In genomic region chr7:7565746-7566650, GRCh38 we compare ENCODE assay signal across 8 cellular contexts.
DNase-seq lines count a peak whose midpoint lies in the region; ATAC-seq and TF ChIP-seq lines count a peak whose summit lies in the region.

No MANE protein-coding gene starts in this region.

- peaks cover 28% of the 10 kb centered on the region for H3F3A ChIP-seq in SU-DHL-6 (ENCODE audit: insufficient read depth)

- peak overlapping the region; percentile 89 for H3K4me2 ChIP-seq in SU-DHL-6 (ENCODE audit: low read depth, low read length, poor library complexity, severe bottlenecking)

- H3K9me3 ChIP-seq in SU-DHL-6 (ENCODE audit: insufficient read depth, low read length) = no peaks in the 10 kb centered on the region
- no peaks in the 10 kb centered on the region for H3K9me3 ChIP-seq in iPS-15b (ENCODE audit: control insufficient read depth, insufficient read depth, low read length)
- H3K9me3 ChIP-seq in subcutaneous abdominal adipose tissue (ENCODE audit: control insufficient read depth in 5 of 5, low read length in 5 of 5) = no peaks in the 10 kb centered on the region

- H3K36me3 ChIP-seq in ACC112 (ENCODE audit: insufficient read depth, low read length) (peaks cover 6% of the 10 kb centered on the region), SU-DHL-6 (ENCODE audit: low read length) (no peaks in the 10 kb centered on the region), iPS-15b (ENCODE audit: control insufficient read depth, insufficient read depth, low read length) (peaks cover 3% of the 10 kb centered on the region), subcutaneous abdominal adipose tissue (ENCODE audit: control insufficient read depth in 5 of 5, insufficient read depth in 5 of 5, low read length in 5 of 5) (peaks cover 0 to 2% (median 0%) of the 10 kb centered on the region in 5 donors)

- peaks cover 30% of the 10 kb centered on the region for H3K4me1 ChIP-seq in ACC112 (ENCODE audit: control insufficient read depth, insufficient read depth, low read length, unreplicated experiment)
- H3K4me1 ChIP-seq in iPS-15b (ENCODE audit: control insufficient read depth, insufficient read depth, low read length) = peaks cover 8% of the 10 kb centered on the region
- peaks cover 2 to 34% (median 24%) of the 10 kb centered on the region in 5 donors for H3K4me1 ChIP-seq in subcutaneous abdominal adipose tissue (ENCODE audit: control insufficient read depth in 5 of 5, insufficient read depth in 5 of 5, low read length in 5 of 5)

- DNase-seq in DMS153 treated with DMSO at 0.1 percent for 48 hours (lab: John Stamatoyannopoulos, UW; ENCODE audit: unreplicated experiment) (no peak), RPMI8226 (no peak)

- H3K27me3 ChIP-seq in ACC112 (ENCODE audit: insufficient read depth, low read length) = no peaks in the 10 kb centered on the region
- no peaks in the 10 kb centered on the region for H3K27me3 ChIP-seq in SU-DHL-6 (ENCODE audit: low read length)
- no peaks in the 10 kb centered on the region for H3K27me3 ChIP-seq in iPS-15b (ENCODE audit: control insufficient read depth, insufficient read depth, low read length)
- H3K27me3 ChIP-seq in subcutaneous abdominal adipose tissue (ENCODE audit: control insufficient read depth in 5 of 5, insufficient read depth in 4 of 5, low read length in 5 of 5) = no peaks in the 10 kb centered on the region

- no peak for TF ChIP-seq CTCF in SU-DHL-6 (IDR thresholded peaks at IDR 0.05; ENCODE audit: insufficient read depth, low read length, poor library complexity, severe bottlenecking)

- no peak overlapping the region for H3K27ac ChIP-seq in ACC112 (ENCODE audit: low read depth, low read length)
- H3K27ac ChIP-seq in SU-DHL-6 (ENCODE audit: low read depth, low read length) = no peak overlapping the region
- peak overlapping the region; percentile 90 for H3K27ac ChIP-seq in subcutaneous abdominal adipose tissue (ENCODE audit: low read depth, low read length)

- H3K4me3 ChIP-seq in ACC112 (ENCODE audit: low read depth, low read length) (peak overlapping the region; percentile 91), SU-DHL-6 (ENCODE audit: insufficient read depth, low read length, poor library complexity, severe bottlenecking) (peak overlapping the region; percentile 95), iPS-15b (ENCODE audit: low read depth, low read length) (peak overlapping the region; percentile 69), subcutaneous abdominal adipose tissue (ENCODE audit: low read depth in 1 of 5, low read length in 5 of 5) (peak overlapping the region; percentile 59 to 90 (median 82))

- H3K9me2 ChIP-seq in SU-DHL-6 (replicated peaks; ENCODE audit: insufficient read depth, low read length) = no peaks in the 10 kb centered on the region

- H4K20me1 ChIP-seq in SU-DHL-6 (ENCODE audit: low read depth, low read length) = no peaks in the 10 kb centered on the region

- ATAC-seq in GM19023 (IDR thresholded peaks at IDR 0.05; ENCODE audit: unreplicated experiment) (peak; percentile 16), HG03103 (IDR thresholded peaks at IDR 0.05; ENCODE audit: low read depth, unreplicated experiment) (peak; percentile 6)

- peaks cover 38% of the 10 kb centered on the region for H3K79me2 ChIP-seq in ACC112 (ENCODE audit: control insufficient read depth, insufficient read depth, low read length, unreplicated experiment)
- H3K79me2 ChIP-seq in SU-DHL-6 (ENCODE audit: insufficient read depth, low read length) = peaks cover 38% of the 10 kb centered on the region

- H3K9ac ChIP-seq in SU-DHL-6 (ENCODE audit: low read length) (peak overlapping the region; percentile 91), iPS-15b (ENCODE audit: low read depth, low read length) (peak overlapping the region; percentile 86), subcutaneous abdominal adipose tissue (ENCODE audit: low read length in 5 of 5) (peak overlapping the region in 4 of 5 donors; percentile 16 to 94 (median 60))

- peak overlapping the region; percentile 94 for H2AFZ ChIP-seq in ACC112 (ENCODE audit: low read length, unreplicated experiment)
- H2AFZ ChIP-seq in SU-DHL-6 (ENCODE audit: low read depth, low read length, severe bottlenecking) = peak overlapping the region; percentile 81
